Comparison of ENCODE assay signal across 10 cellular contexts in the genomic region with DNA sequence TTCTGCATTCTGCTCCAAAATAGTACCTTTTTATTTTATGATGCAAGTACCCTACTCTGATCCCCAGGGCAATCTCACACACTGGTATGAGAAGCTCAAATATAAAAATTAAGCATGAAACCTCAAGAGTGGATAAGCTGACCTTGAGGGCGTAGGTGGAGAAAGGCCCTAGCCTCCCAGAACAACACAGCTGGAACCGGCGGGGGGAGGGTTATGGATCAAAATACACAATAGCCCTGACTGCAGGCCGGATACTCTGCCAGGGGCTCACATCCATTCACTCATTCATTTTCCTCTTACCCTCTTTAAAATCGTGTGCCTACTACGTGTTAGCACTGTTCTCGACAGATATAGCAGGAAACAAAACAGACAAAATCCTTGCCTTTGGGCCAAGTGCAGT. TPM values are rescaled to one million over a fixed set of nuclear protein-coding genes. Genes with fewer than 3 reads are reported as not detected.
DNase-seq lines count a peak whose midpoint lies in the region; ATAC-seq and TF ChIP-seq lines count a peak whose summit lies in the region.
"Had no signal": no experiment of that assay in that cellular context is flagged by ENCODE, and none has a peak within 500 bp of the region (broad histone marks: within the 10 kb centered on the region; RNA-seq: fewer than 3 reads in every experiment).

No MANE protein-coding gene starts in this region.

- H3K9me3 ChIP-seq in mammary epithelial cell (replicated peaks; ENCODE audit: insufficient read depth, low read length) = no peaks in the 10 kb centered on the region

- H3K36me3 ChIP-seq in mammary epithelial cell (ENCODE audit: insufficient read depth, low read length) = no peaks in the 10 kb centered on the region
- H3K36me3 ChIP-seq in brain microvascular endothelial cell (replicated peaks) = no peaks in the 10 kb centered on the region
- no peaks in the 10 kb centered on the region for H3K36me3 ChIP-seq in urinary bladder (ENCODE audit: insufficient read depth)

- CTCF ChIA-PET in MCF 10A (lab: Yijun Ruan, JAX) = interaction anchor here (1.2 to 4.8 kb wide), 4 partner anchors 8 to 68 kb away, joined by 4 to 23 read pairs (median 6); no protein-coding TSS in a partner anchor
- CTCF ChIA-PET in mammary epithelial cell (lab: Charles Lee; ENCODE audit: low non-redundant PET) = interaction anchor here (0.6 kb wide), 1 partner anchor 14 kb away, joined by 5 read pairs; no protein-coding TSS in a partner anchor

- BruUV-seq in MCF 10A (replicated peaks; lab: Mats Ljungman, UMichigan) (no TSS peak), mammary epithelial cell (replicated peaks; lab: Mats Ljungman, UMichigan) (no TSS peak)

- H3K4me3 Mint-ChIP-seq in MCF 10A (ENCODE audit: unreplicated experiment) (no peak overlapping the region), memory B cell (no peak overlapping the region)

- H4K20me1 ChIP-seq in mammary epithelial cell (ENCODE audit: insufficient read depth, low read length) = no peaks in the 10 kb centered on the region

- no peaks in the 10 kb centered on the region for H3K36me3 Mint-ChIP-seq in MCF 10A (ENCODE audit: insufficient read depth, unreplicated experiment)
- peaks cover 2% of the 10 kb centered on the region for H3K36me3 Mint-ChIP-seq in memory B cell

- DNase-seq in MCF 10A (ENCODE audit: unreplicated experiment) = peak; percentile 38
- DNase-seq in mammary epithelial cell = no peak
- DNase-seq in brain microvascular endothelial cell = no peak
- no peak for DNase-seq in memory B cell (ENCODE audit: low spot score in 2 of 2)
- DNase-seq in islet precursor cell = no peak
- no peak for DNase-seq in NOMO-1 treated with dmso at 0.1 percent for 144 hours (lab: John Stamatoyannopoulos, UW; ENCODE audit: unreplicated experiment)
- DNase-seq: CD8-positive, alpha-beta memory T cell; NCI-H526 treated with DMSO at 0.1 percent for 48 hours had no signal

- H3K4me1 ChIP-seq in mammary epithelial cell (ENCODE audit: insufficient read depth, low read length) = peaks cover 41% of the 10 kb centered on the region
- H3K4me1 ChIP-seq in urinary bladder (ENCODE audit: insufficient read depth) = peaks cover 7% of the 10 kb centered on the region

- whole genome bisulfite sequencing in mammary epithelial cell (ENCODE audit: low coverage, missing lambda C conversion rate) = 36% methylated on average over 7 of the region's 7 CpGs
- 40% methylated on average over 7 of the region's 7 CpGs for WGBS in urinary bladder

- H3K9me3 Mint-ChIP-seq in MCF 10A (ENCODE audit: unreplicated experiment) (no peaks in the 10 kb centered on the region), memory B cell (no peaks in the 10 kb centered on the region)
- H3K9me3 Mint-ChIP-seq: CD8-positive, alpha-beta memory T cell had no signal

- no peak overlapping the region for H3K4me2 ChIP-seq in mammary epithelial cell (ENCODE audit: insufficient read depth, low read depth, low read length)

- H3K27ac ChIP-seq in mammary epithelial cell (ENCODE audit: insufficient read depth, low read depth, low read length) = no peak overlapping the region
- H3K27ac ChIP-seq in brain microvascular endothelial cell = peak overlapping the region; percentile 54
- peak overlapping the region; percentile 18 for H3K27ac ChIP-seq in urinary bladder (ENCODE audit: low read depth)

- no peak for TF ChIP-seq CTCF in MCF 10A (IDR thresholded peaks at IDR 0.05; ENCODE audit: unreplicated experiment)
- no peak for TF ChIP-seq CTCF in mammary epithelial cell (conservative IDR thresholded peaks at IDR 0.05 in 1 of 2, IDR thresholded peaks at IDR 0.05 in 1 of 2; ENCODE audit: extremely low read depth in 1 of 2, insufficient read depth in 1 of 2, low read depth in 1 of 2, low read length in 2 of 2)
- TF ChIP-seq CTCF in brain microvascular endothelial cell (IDR thresholded peaks at IDR 0.05; ENCODE audit: low read depth, low read length, missing control alignments) = no peak

- H3K27me3 ChIP-seq in mammary epithelial cell (ENCODE audit: insufficient read depth, low read length) (no peaks in the 10 kb centered on the region), brain microvascular endothelial cell (replicated peaks) (no peaks in the 10 kb centered on the region)

- in situ Hi-C loops in mammary epithelial cell (cut with MboI; ENCODE audit: low sequenced_read_pairs in 2 of 2) (no loop called here), brain microvascular endothelial cell (cut with HindIII; ENCODE audit: low pct_ligation_motif_present, low sequenced_read_pairs) (no loop called here)

- H3K27ac Mint-ChIP-seq in MCF 10A (ENCODE audit: low read depth, unreplicated experiment) (peak overlapping the region; percentile 90), memory B cell (peak overlapping the region; percentile 92)

- no peak overlapping the region for H3K9ac ChIP-seq in mammary epithelial cell (ENCODE audit: insufficient read depth, low read length)

- POLR2A ChIA-PET in MCF 10A (lab: Yijun Ruan, JAX) = interaction anchor here (0.7 to 2.3 kb wide), 5 partner anchors 9 to 558 kb away, joined by 3 to 33 read pairs (median 3); no protein-coding TSS in a partner anchor

- H3K4me1 Mint-ChIP-seq in MCF 10A (ENCODE audit: insufficient read depth, unreplicated experiment) (peaks cover 47% of the 10 kb centered on the region), memory B cell (peaks cover 47% of the 10 kb centered on the region)

- intact Hi-C loops in MCF 10A (cut with micrococcal nuclease) (no loop called here), mammary epithelial cell (cut with micrococcal nuclease) (no loop called here)

- H3K79me2 ChIP-seq in mammary epithelial cell (ENCODE audit: insufficient read depth, low read length) = peaks cover 34% of the 10 kb centered on the region

- no peak overlapping the region for H2AFZ ChIP-seq in mammary epithelial cell (ENCODE audit: low read depth, low read length)

- dilution Hi-C loops in mammary epithelial cell (cut with HindIII; ENCODE audit: low sequenced_read_pairs) = loop anchor here (5.0 kb wide), 1 partner anchor 51 kb away; no protein-coding TSS in a partner anchor

- H3K4me3 ChIP-seq in mammary epithelial cell (replicated peaks in 1 of 3; ENCODE audit: insufficient read depth in 1 of 3, low read depth in 2 of 3, low read length in 3 of 3) = no peak overlapping the region
- no peak overlapping the region for H3K4me3 ChIP-seq in brain microvascular endothelial cell (ENCODE audit: low read depth, low read length)
- no peak overlapping the region for H3K4me3 ChIP-seq in urinary bladder (ENCODE audit: low read depth, low read length)

- H3K27me3 Mint-ChIP-seq in MCF 10A (ENCODE audit: insufficient read depth, unreplicated experiment) (no peaks in the 10 kb centered on the region), memory B cell (no peaks in the 10 kb centered on the region)
- H3K27me3 Mint-ChIP-seq: CD8-positive, alpha-beta memory T cell had no signal

- ATAC-seq in memory B cell (ENCODE audit: low read depth) = no peak
- no peak for ATAC-seq in GM19351 (IDR thresholded peaks at IDR 0.05; ENCODE audit: unreplicated experiment)

RNA-seq across cellular contexts. Expression of a gene that starts 32.8 kb away (rescaled TPM):
- total RNA-seq in MCF 10A (2022) (40.0 and 46.8 TPM in 2 replicates), mammary epithelial cell (100 to 1,000 TPM in 1 of 2 donors, 10 to 100 TPM in 1; 86.3 to 153 TPM), urinary bladder (32.5 TPM)
- polyA plus RNA-seq in mammary epithelial cell (65.7 TPM), urinary bladder (121 TPM)
- 75.5 TPM for polyA minus RNA-seq in mammary epithelial cell
